ENCODE assay signal across 8 cellular contexts in genomic region chr15:35444557-35445204, GRCh38.
DNase-seq lines count a peak whose midpoint lies in the region; ATAC-seq, FAIRE-seq and TF ChIP-seq lines count a peak whose summit lies in the region.

No MANE protein-coding gene starts in this region.

- DNase-seq in Ammon's horn (ENCODE audit: low spot score), result peak; percentile 33
- DNase-seq in GM13977 (ENCODE audit: low spot score), result peak; percentile 45
- peak; percentile 62 for DNase-seq in NCI-H460 (ENCODE audit: extremely low read depth, low read depth)
- no peak for DNase-seq in mesothelial cell of epicardium (ENCODE audit: low spot score in 2 of 2, unreplicated experiment in 2 of 2)
- no peak for DNase-seq in activated CD4-positive, alpha-beta T cell treated with anti-CD3 and anti-CD28 coated beads, Interleukin-2, amount 50 U/mL, for 48 hours

- peaks cover 26% of the 10 kb centered on the region for H3K36me3 Mint-ChIP-seq in mesothelial cell of epicardium

- H3K27me3 Mint-ChIP-seq in mesothelial cell of epicardium (ENCODE audit: low read depth), result no peaks in the 10 kb centered on the region

- in situ Hi-C loops in GM13977 (cut with MboI; ENCODE audit: low pct_unique_long_range_greater_than_20kb, low sequenced_read_pairs, unreplicated experiment), result loop anchor here (10.0 to 25.0 kb wide), 2 partner anchors 160 to 357 kb away; partner anchors contain the start of gene NANOGP8

- peak; percentile 76 for FAIRE-seq in colon (lab: Jason Lieb, UNC)

- peaks cover 27% of the 10 kb centered on the region for H3K4me1 Mint-ChIP-seq in mesothelial cell of epicardium

- TF ChIP-seq CTCF in GM13977 (IDR thresholded peaks at IDR 0.05; ENCODE audit: extremely low read depth, insufficient read depth, missing control alignments) (peak; percentile 83), mesothelial cell of epicardium (IDR thresholded peaks at IDR 0.05; ENCODE audit: unreplicated experiment) (peak; percentile 54)

- no peak overlapping the region for H3K27ac Mint-ChIP-seq in mesothelial cell of epicardium

- no peak overlapping the region for H3K4me3 Mint-ChIP-seq in mesothelial cell of epicardium

- H3K9me3 Mint-ChIP-seq in mesothelial cell of epicardium, result peaks cover 15% of the 10 kb centered on the region

- ATAC-seq in GM19023 (IDR thresholded peaks at IDR 0.05; ENCODE audit: unreplicated experiment) (no peak), HG02588 (IDR thresholded peaks at IDR 0.05; ENCODE audit: unreplicated experiment) (no peak)

Comparison
In these comparisons a context has a peak if more than half of its experiments do, and no peak if none do; other contexts are left out.
1. DNase-seq: peak in Ammon's horn (single experiment), GM13977 (single experiment) and NCI-H460 (single experiment); none in mesothelial cell of epicardium (0 of 2) and activated CD4-positive, alpha-beta T cell treated with anti-CD3 and anti-CD28 coated beads, Interleukin-2, amount 50 U/mL, for 48 hours (0 of 2).